Comparison of ENCODE assay signal across 21 cellular contexts in the genomic region with DNA sequence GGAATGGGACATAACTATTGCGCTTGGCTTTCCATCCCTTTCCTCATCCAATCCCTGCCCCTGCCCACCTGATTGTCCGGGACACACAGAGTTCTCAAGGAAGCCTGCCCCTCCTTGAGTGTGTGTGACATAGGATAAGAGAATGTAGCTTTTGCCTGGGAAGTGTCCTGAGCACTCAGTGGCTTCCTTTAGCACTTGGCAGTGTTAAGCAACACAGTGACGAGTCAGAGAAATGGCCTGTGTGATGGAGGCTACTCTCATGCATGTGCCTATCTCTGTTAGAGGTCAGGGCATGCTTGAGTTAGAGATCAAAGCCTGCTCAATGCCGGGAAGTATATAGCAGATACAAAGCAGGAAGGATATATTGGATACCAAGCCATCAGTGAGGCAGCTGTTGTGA.
DNase-seq lines count a peak whose midpoint lies in the region; ATAC-seq and TF ChIP-seq lines count a peak whose summit lies in the region.
"Had no signal": no experiment of that assay in that cellular context is flagged by ENCODE, and none has a peak within 500 bp of the region (broad histone marks: within the 10 kb centered on the region; RNA-seq: fewer than 3 reads in every experiment).

No MANE protein-coding gene starts in this region.

- H4K20me1 ChIP-seq in mammary epithelial cell (ENCODE audit: insufficient read depth, low read length): no peaks in the 10 kb centered on the region

- ATAC-seq in Right ventricle myocardium superior (ENCODE audit: poor library complexity) (no peak), HG02678 (IDR thresholded peaks at IDR 0.05; ENCODE audit: unreplicated experiment) (no peak), HG02588 (IDR thresholded peaks at IDR 0.05; ENCODE audit: unreplicated experiment) (no peak)
- ATAC-seq: GM23338 had no signal

- in situ Hi-C loops in mammary epithelial cell (cut with MboI; ENCODE audit: low sequenced_read_pairs in 2 of 2): no loop called here

- intact Hi-C loops in Right ventricle myocardium superior (cut with DNase I) (no loop called here), mammary epithelial cell (cut with micrococcal nuclease) (no loop called here)

- H3K27me3 ChIP-seq in cardiac muscle cell (no peaks in the 10 kb centered on the region), mammary epithelial cell (ENCODE audit: insufficient read depth, low read length) (peaks cover 3% of the 10 kb centered on the region)
- H3K27me3 ChIP-seq: BE2C had no signal

- no peak overlapping the region for H3K9ac ChIP-seq in mammary epithelial cell (ENCODE audit: insufficient read depth, low read length)
- H3K9ac ChIP-seq: KMS-11 had no signal

- H3K9me3 ChIP-seq in cardiac muscle cell (ENCODE audit: low read depth) (no peaks in the 10 kb centered on the region), mammary epithelial cell (replicated peaks; ENCODE audit: insufficient read depth, low read length) (no peaks in the 10 kb centered on the region)
- H3K9me3 ChIP-seq: BE2C had no signal

- H3K4me1 ChIP-seq in cardiac muscle cell (ENCODE audit: low read depth) (peaks cover 29% of the 10 kb centered on the region), mammary epithelial cell (ENCODE audit: insufficient read depth, low read length) (peaks cover 3% of the 10 kb centered on the region)
- H3K4me1 ChIP-seq: BE2C had no signal

- H3K4me3 ChIP-seq in cardiac muscle cell (no peak overlapping the region), mammary epithelial cell (replicated peaks in 1 of 3; ENCODE audit: insufficient read depth in 1 of 3, low read depth in 2 of 3, low read length in 3 of 3) (no peak overlapping the region)
- H3K4me3 ChIP-seq: GM23338, SK-N-MC had no signal

- H2AFZ ChIP-seq in mammary epithelial cell (ENCODE audit: low read depth, low read length): no peak overlapping the region
- H2AFZ ChIP-seq: GM23338 had no signal

- no peak overlapping the region for H3K4me2 ChIP-seq in mammary epithelial cell (ENCODE audit: insufficient read depth, low read depth, low read length)
- H3K4me2 ChIP-seq: GM23338, KMS-11 had no signal

- BruUV-seq in mammary epithelial cell (replicated peaks; lab: Mats Ljungman, UMichigan): no TSS peak

- CTCF ChIA-PET in mammary epithelial cell (lab: Charles Lee; ENCODE audit: low non-redundant PET): no interaction called here

- 90% methylated on average over 4 of the region's 4 CpGs for WGBS in mammary epithelial cell (ENCODE audit: low coverage, missing lambda C conversion rate)

- peak overlapping the region; percentile 59 for H3K27ac ChIP-seq in cardiac muscle cell
- no peak overlapping the region for H3K27ac ChIP-seq in mammary epithelial cell (ENCODE audit: insufficient read depth, low read depth, low read length)
- H3K27ac ChIP-seq: KMS-11, SK-N-MC had no signal

- H3K79me2 ChIP-seq in mammary epithelial cell (ENCODE audit: insufficient read depth, low read length): no peaks in the 10 kb centered on the region

- TF ChIP-seq CTCF in cardiac muscle cell (IDR thresholded peaks at IDR 0.05; ENCODE audit: low read depth, low read length): no peak
- no peak for TF ChIP-seq CTCF in mammary epithelial cell (conservative IDR thresholded peaks at IDR 0.05 in 1 of 2, IDR thresholded peaks at IDR 0.05 in 1 of 2; ENCODE audit: extremely low read depth in 1 of 2, insufficient read depth in 1 of 2, low read depth in 1 of 2, low read length in 2 of 2)

- dilution Hi-C loops in mammary epithelial cell (cut with HindIII; ENCODE audit: low sequenced_read_pairs): no loop called here

- H3K36me3 ChIP-seq in cardiac muscle cell (no peaks in the 10 kb centered on the region), mammary epithelial cell (ENCODE audit: insufficient read depth, low read length) (no peaks in the 10 kb centered on the region)
- H3K36me3 ChIP-seq: BE2C had no signal

- DNase-seq in cardiac muscle cell (ENCODE audit: low read depth in 1 of 2, low spot score in 1 of 2): no peak
- no peak for DNase-seq in Right ventricle myocardium superior
- peak; percentile 16 for DNase-seq in mammary epithelial cell
- peak; percentile 67 for DNase-seq in islet precursor cell
- DNase-seq in NCI-H2196 treated with DMSO at 0.1 percent for 48 hours (lab: John Stamatoyannopoulos, UW; ENCODE audit: unreplicated experiment): no peak
- no peak for DNase-seq in activated CD4-positive, CD25-positive, alpha-beta regulatory T cell (lab: John Stamatoyannopoulos, UW)
- DNase-seq: 8988T; BE2C; CD4-positive, CD25-positive, alpha-beta regulatory T cell; HCEC 1CT; MM.1S; NCI-H1092; NCI-H146; NCI-H2081; NK-92 treated with Interleukin-12 subunit alpha and Interleukin-12 subunit beta, amount 100 ng/mL, for 24 hours; SHP77 had no signal

Comparison
In these comparisons a context has a peak if more than half of its experiments do, and no peak if none do; other contexts are left out.
1. DNase-seq: peak in mammary epithelial cell (single experiment) and islet precursor cell (single experiment); none in cardiac muscle cell (0 of 2), Right ventricle myocardium superior (single experiment), NCI-H2196 treated with DMSO at 0.1 percent for 48 hours (single experiment) and activated CD4-positive, CD25-positive, alpha-beta regulatory T cell (0 of 4).